In genomic region chr15:77071338-77072223, GRCh38 we compare ENCODE assay signal across 8 cellular contexts. TPM values are rescaled to one million over a fixed set of nuclear protein-coding genes. Genes with fewer than 3 reads are reported as not detected.
DNase-seq lines count a peak whose midpoint lies in the region; ATAC-seq, FAIRE-seq and TF ChIP-seq lines count a peak whose summit lies in the region.

No MANE protein-coding gene starts in this region.

- peaks cover 27% of the 10 kb centered on the region for H3K79me2 ChIP-seq in keratinocyte (ENCODE audit: control insufficient read depth, insufficient read depth, low read length)

- H3K27ac ChIP-seq in keratinocyte (ENCODE audit: control insufficient read depth, insufficient read depth, low read length): no peak overlapping the region
- peak overlapping the region; percentile 22 for H3K27ac ChIP-seq in substantia nigra (ENCODE audit: low read depth, low read length, poor library complexity, severe bottlenecking)

- H3K9me3 ChIP-seq in keratinocyte (ENCODE audit: control insufficient read depth, low read depth, low read length): no peaks in the 10 kb centered on the region

- no peak for FAIRE-seq in keratinocyte (lab: Jason Lieb, UNC)
- no peak for FAIRE-seq in RCC 7860 (lab: Jason Lieb, UNC)

- H3K9ac ChIP-seq in keratinocyte (ENCODE audit: control insufficient read depth, extremely low read depth, insufficient read depth, low read length): peak overlapping the region; percentile 76

- H3K27me3 Mint-ChIP-seq in activated CD4-positive, alpha-beta T cell treated with anti-CD3 and anti-CD28 coated beads, Interleukin-2, amount 10 ng/mL, durations not matched to agents 7 days and 5 days: peaks cover 16% of the 10 kb centered on the region
- peaks cover 8% of the 10 kb centered on the region for H3K27me3 Mint-ChIP-seq in activated CD4-positive, alpha-beta memory T cell treated with anti-CD3 and anti-CD28 coated beads, Interleukin-2, amount 10 ng/mL, durations not matched to agents 7 days and 5 days

- no peaks in the 10 kb centered on the region for H4K20me1 ChIP-seq in keratinocyte (ENCODE audit: control insufficient read depth, extremely low read depth, insufficient read depth, low read length)

- peaks cover 11% of the 10 kb centered on the region for H3K4me1 ChIP-seq in keratinocyte (ENCODE audit: control insufficient read depth, extremely low read depth, insufficient read depth, low read length)

- H3K27me3 ChIP-seq in keratinocyte (ENCODE audit: control insufficient read depth, extremely low read depth, insufficient read depth, low read length): no peaks in the 10 kb centered on the region

- H3K4me3 Mint-ChIP-seq in activated CD4-positive, alpha-beta T cell treated with anti-CD3 and anti-CD28 coated beads, Interleukin-2, amount 10 ng/mL, durations not matched to agents 7 days and 5 days: peak overlapping the region; percentile 80
- peak overlapping the region; percentile 72 for H3K4me3 Mint-ChIP-seq in activated CD4-positive, alpha-beta memory T cell treated with anti-CD3 and anti-CD28 coated beads, Interleukin-2, amount 10 ng/mL, durations not matched to agents 7 days and 5 days

- ATAC-seq in GM18873 (IDR thresholded peaks at IDR 0.05; ENCODE audit: low FRiP score, unreplicated experiment): no peak

- peak overlapping the region; percentile 82 for H3K27ac Mint-ChIP-seq in activated CD4-positive, alpha-beta T cell treated with anti-CD3 and anti-CD28 coated beads, Interleukin-2, amount 10 ng/mL, durations not matched to agents 7 days and 5 days
- no peak overlapping the region for H3K27ac Mint-ChIP-seq in activated CD4-positive, alpha-beta memory T cell treated with anti-CD3 and anti-CD28 coated beads, Interleukin-2, amount 10 ng/mL, durations not matched to agents 7 days and 5 days

- H3K36me3 ChIP-seq in keratinocyte (ENCODE audit: control insufficient read depth in 2 of 2, extremely low read depth in 1 of 2, insufficient read depth in 2 of 2, low read length in 2 of 2): no peaks in the 10 kb centered on the region

- no peak for DNase-seq in activated CD4-positive, alpha-beta T cell treated with anti-CD3 and anti-CD28 coated beads, Interleukin-2, amount 10 ng/mL, durations not matched to agents 7 days and 5 days
- no peak for DNase-seq in activated CD4-positive, alpha-beta T cell treated with anti-CD3 and anti-CD28 coated beads for 48 hours
- DNase-seq in activated CD4-positive, alpha-beta memory T cell treated with anti-CD3 and anti-CD28 coated beads, Interleukin-2, amount 10 ng/mL, durations not matched to agents 7 days and 5 days: no peak
- DNase-seq in keratinocyte (ENCODE audit: low read depth, low spot score): no peak
- no peak for DNase-seq in substantia nigra (lab: John Stamatoyannopoulos, UW)
- DNase-seq in RCC 7860 (ENCODE audit: low spot score): no peak
- DNase-seq in SHP77 treated with DMSO at 0.1 percent for 48 hours (lab: John Stamatoyannopoulos, UW): no peak

- H3K4me3 ChIP-seq in keratinocyte (ENCODE audit: control insufficient read depth in 2 of 3, extremely low read depth in 1 of 3, insufficient read depth in 2 of 3, low read depth in 1 of 3, low read length in 3 of 3): no peak overlapping the region

- H2AFZ ChIP-seq in keratinocyte (ENCODE audit: control insufficient read depth, low read length): peak overlapping the region; percentile 76

- POLR2A ChIA-PET in activated CD4-positive, alpha-beta T cell treated with anti-CD3 and anti-CD28 coated beads, Interleukin-2, amount 10 ng/mL, durations not matched to agents 7 days and 5 days (lab: Charles Lee): no interaction called here
- POLR2A ChIA-PET in activated CD4-positive, alpha-beta memory T cell treated with anti-CD3 and anti-CD28 coated beads, Interleukin-2, amount 10 ng/mL, durations not matched to agents 7 days and 5 days (lab: Charles Lee): interaction anchor here (0.6 to 1.3 kb wide), 6 partner anchors 11 to 40 kb away, joined by 3 to 5 read pairs (median 3); no protein-coding TSS in a partner anchor

- CTCF ChIA-PET in activated CD4-positive, alpha-beta T cell treated with anti-CD3 and anti-CD28 coated beads, Interleukin-2, amount 10 ng/mL, durations not matched to agents 7 days and 5 days (lab: Charles Lee): no interaction called here
- CTCF ChIA-PET in activated CD4-positive, alpha-beta memory T cell treated with anti-CD3 and anti-CD28 coated beads, Interleukin-2, amount 10 ng/mL, durations not matched to agents 7 days and 5 days (lab: Charles Lee): interaction anchor here (0.7 to 1.0 kb wide), 5 partner anchors 12 to 472 kb away, joined by 3 to 4 read pairs (median 3); no protein-coding TSS in a partner anchor

- no peaks in the 10 kb centered on the region for H3K9me1 ChIP-seq in keratinocyte (ENCODE audit: control insufficient read depth, extremely low read depth, insufficient read depth, low read length)

- no peak for TF ChIP-seq CTCF in keratinocyte (optimal IDR thresholded peaks at IDR 0.05 in 1 of 3, IDR thresholded peaks at IDR 0.05 in 1 of 3, conservative IDR thresholded peaks at IDR 0.05 in 1 of 3; ENCODE audit: extremely low read depth in 1 of 3, insufficient read depth in 2 of 3, low read length in 3 of 3)

- dilution Hi-C loops in keratinocyte (cut with MboI; ENCODE audit: extremely low pct_ligation_motif_present, low sequenced_read_pairs): no loop called here

- H3K4me2 ChIP-seq in keratinocyte (ENCODE audit: control insufficient read depth, extremely low read depth, insufficient read depth, low read depth, low read length): peak overlapping the region; percentile 37

- H3K36me3 Mint-ChIP-seq in activated CD4-positive, alpha-beta T cell treated with anti-CD3 and anti-CD28 coated beads, Interleukin-2, amount 10 ng/mL, durations not matched to agents 7 days and 5 days (ENCODE audit: low read depth): peaks cover 2% of the 10 kb centered on the region
- no peaks in the 10 kb centered on the region for H3K36me3 Mint-ChIP-seq in activated CD4-positive, alpha-beta memory T cell treated with anti-CD3 and anti-CD28 coated beads, Interleukin-2, amount 10 ng/mL, durations not matched to agents 7 days and 5 days (ENCODE audit: low read depth)

- no peaks in the 10 kb centered on the region for H3K9me3 Mint-ChIP-seq in activated CD4-positive, alpha-beta T cell treated with anti-CD3 and anti-CD28 coated beads, Interleukin-2, amount 10 ng/mL, durations not matched to agents 7 days and 5 days
- no peaks in the 10 kb centered on the region for H3K9me3 Mint-ChIP-seq in activated CD4-positive, alpha-beta memory T cell treated with anti-CD3 and anti-CD28 coated beads, Interleukin-2, amount 10 ng/mL, durations not matched to agents 7 days and 5 days

- H3K4me1 Mint-ChIP-seq in activated CD4-positive, alpha-beta T cell treated with anti-CD3 and anti-CD28 coated beads, Interleukin-2, amount 10 ng/mL, durations not matched to agents 7 days and 5 days: peaks cover 16% of the 10 kb centered on the region
- H3K4me1 Mint-ChIP-seq in activated CD4-positive, alpha-beta memory T cell treated with anti-CD3 and anti-CD28 coated beads, Interleukin-2, amount 10 ng/mL, durations not matched to agents 7 days and 5 days: peaks cover 20% of the 10 kb centered on the region

RNA-seq across cellular contexts. Expression of gene TSPAN3, which starts 0.7 kb away (rescaled TPM):
- 10 to 100 TPM; 14.5 to 16.7 TPM for total RNA-seq in activated CD4-positive, alpha-beta T cell treated with anti-CD3 and anti-CD28 coated beads, Interleukin-2, amount 10 ng/mL, durations not matched to agents 7 days and 5 days
- total RNA-seq in activated CD4-positive, alpha-beta memory T cell treated with anti-CD3 and anti-CD28 coated beads, Interleukin-2, amount 10 ng/mL, durations not matched to agents 7 days and 5 days: 10 to 100 TPM; 12.4 to 13.9 TPM
- 181 to 210 TPM (median 193 TPM) in 3 replicates for polyA plus RNA-seq in keratinocyte
- 43.6 TPM for polyA plus RNA-seq in keratinocyte (2011; ENCODE audit: low read depth)
- 163 and 250 TPM in 2 replicates for polyA plus RNA-seq in keratinocyte (2011; cell fraction: cytosol; rRNA removed)
- polyA plus RNA-seq in keratinocyte (2011; cell fraction: nucleus; rRNA removed): 254 and 268 TPM in 2 replicates
- polyA plus RNA-seq in keratinocyte (2012; ENCODE audit: low replicate concordance): 83.8 and 110 TPM in 2 replicates
- polyA minus RNA-seq in keratinocyte: 82.2 to 214 TPM (median 212 TPM) in 3 replicates
- polyA minus RNA-seq in keratinocyte (2011; cell fraction: cytosol; rRNA and poly(A)+ RNA removed): 106 TPM
- 82.9 and 145 TPM in 2 replicates for polyA minus RNA-seq in keratinocyte (2011; cell fraction: nucleus; rRNA and poly(A)+ RNA removed)
